Comparison of ENCODE assay signal across 7 cellular contexts in the genomic region with DNA sequence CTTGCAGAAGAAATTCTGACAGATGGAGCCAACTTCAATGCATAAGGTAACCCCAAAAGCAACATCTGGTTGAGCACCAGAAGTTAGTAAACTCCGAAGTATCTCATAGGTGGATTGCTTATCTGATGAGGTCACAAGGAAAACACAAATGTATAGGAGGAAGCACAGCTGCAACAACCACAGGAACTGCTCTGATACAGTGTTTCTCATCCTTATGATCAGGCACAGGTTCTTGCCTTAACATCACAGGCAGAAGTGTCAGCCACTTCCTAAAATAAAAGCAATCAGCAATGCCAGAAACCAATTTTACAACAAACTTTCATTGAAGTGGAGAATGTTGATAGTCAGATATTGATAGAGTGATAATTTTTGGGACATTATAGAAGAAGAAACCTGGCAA.
"Had no signal": no experiment of that assay in that cellular context is flagged by ENCODE, and none has a peak within 500 bp of the region (broad histone marks: within the 10 kb centered on the region; RNA-seq: fewer than 3 reads in every experiment).

No MANE protein-coding gene starts in this region.

- H3K27ac ChIP-seq: HL-60, KMS-11 had no signal

- ATAC-seq: HepG2 had no signal

- FAIRE-seq: HepG2, HTR-8/SVneo had no signal

- H3K9ac ChIP-seq: KMS-11 had no signal

- H3K4me2 ChIP-seq: KMS-11 had no signal

- DNase-seq: IMR-90, KBM-7, KG1 had no signal
